25 cellular contexts compared by ENCODE assay signal in the genomic region with DNA sequence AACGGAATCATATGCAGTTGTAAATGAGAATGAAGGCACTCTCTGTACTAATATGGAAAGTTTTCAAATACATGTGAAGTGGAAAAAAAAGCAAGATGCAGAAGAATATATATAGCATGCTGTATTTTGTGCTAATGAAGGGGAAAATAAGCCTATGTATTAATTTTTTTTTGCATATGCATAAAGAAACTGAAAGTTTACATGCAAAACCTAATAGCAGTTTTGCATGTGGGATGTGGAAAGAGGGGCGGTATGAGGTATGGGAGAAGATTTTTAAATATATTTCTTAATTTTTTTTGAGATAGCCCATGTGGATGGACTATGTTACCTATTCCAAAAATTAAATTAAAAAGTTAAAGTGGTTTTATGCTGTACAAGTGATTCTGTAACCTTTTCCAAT.
"Had no signal": no experiment of that assay in that cellular context is flagged by ENCODE, and none has a peak within 500 bp of the region (broad histone marks: within the 10 kb centered on the region; RNA-seq: fewer than 3 reads in every experiment).

No MANE protein-coding gene starts in this region.

- H3K27ac ChIP-seq: body of pancreas, cardiac muscle cell, foreskin keratinocyte, lower lobe of right lung, neutrophil, ovary, prostate gland, thoracic aorta, vagina had no signal

- H3K36me3 ChIP-seq: cardiac muscle cell, lower lobe of right lung, neutrophil, ovary, prostate gland, thoracic aorta, vagina had no signal

- H3K4me1 ChIP-seq: body of pancreas, foreskin keratinocyte, lower lobe of right lung, prostate gland, vagina had no signal

- H3K27me3 ChIP-seq: body of pancreas, cardiac muscle cell, foreskin keratinocyte, ovary, vagina had no signal

- DNase-seq: activated CD4-positive, alpha-beta memory T cell treated with anti-CD3 and anti-CD28 coated beads, Interleukin-2, amount 10 ng/mL, durations not matched to agents 7 days and 5 days; activated CD4-positive, alpha-beta T cell treated with anti-CD3 and anti-CD28 coated beads, Interleukin-2, amount 10 ng/mL, durations not matched to agents 24 days and 14 days; activated effector memory CD4-positive, alpha-beta T cell treated with Interleukin-2 at 50 U/mL for 16 hours; activated naive CD4-positive, alpha-beta T cell treated with anti-CD3 and anti-CD28 coated beads for 36 hours; activated T-cell treated with anti-CD3 and anti-CD28 coated beads, Interleukin-2, amount 50 U/mL, for 72 hours; anterior cingulate cortex; body of pancreas; dermis blood vessel endothelial cell; effector memory CD4-positive, alpha-beta T cell; foreskin keratinocyte; kidney; lower lobe of right lung; ovary; stimulated activated CD4-positive, alpha-beta T cell treated with anti-CD3 and anti-CD28 coated beads, Interleukin-2, amount 100 ng/mL, for 48 hours; stimulated activated CD8-positive, alpha-beta memory T cell treated with anti-CD3 and anti-CD28 coated beads, Interleukin-4, amount 100 ng/mL, for 48 hours; stimulated activated naive CD4-positive, alpha-beta T cell had no signal

- H3K27me3 Mint-ChIP-seq: type B pancreatic cell had no signal

- H3K4me3 Mint-ChIP-seq: activated CD4-positive, alpha-beta memory T cell treated with anti-CD3 and anti-CD28 coated beads, Interleukin-2, amount 10 ng/mL, durations not matched to agents 7 days and 5 days; activated CD4-positive, alpha-beta T cell treated with anti-CD3 and anti-CD28 coated beads, Interleukin-2, amount 10 ng/mL, durations not matched to agents 24 days and 14 days; activated naive CD4-positive, alpha-beta T cell treated with anti-CD3 and anti-CD28 coated beads for 36 hours; activated T-cell treated with anti-CD3 and anti-CD28 coated beads, Interleukin-2, amount 50 U/mL, for 72 hours; nephron; type B pancreatic cell had no signal

- H3K9me3 ChIP-seq: body of pancreas, lower lobe of right lung, neutrophil, ovary, prostate gland, thoracic aorta, vagina had no signal

- H3K4me3 ChIP-seq: body of pancreas, cardiac muscle cell, lower lobe of right lung, ovary, prostate gland, thoracic aorta, vagina had no signal

- H3K27ac Mint-ChIP-seq: activated naive CD4-positive, alpha-beta T cell treated with anti-CD3 and anti-CD28 coated beads for 36 hours; activated T-cell treated with anti-CD3 and anti-CD28 coated beads, Interleukin-2, amount 50 U/mL, for 72 hours; nephron; type B pancreatic cell had no signal

- ATAC-seq: activated CD4-positive, CD25-positive, alpha-beta regulatory T cell treated with anti-CD3 and anti-CD28 coated beads, Interleukin-2, amount 50 U/mL, for 24 hours; activated T-cell treated with anti-CD3 and anti-CD28 coated beads, Interleukin-2, amount 50 U/mL, for 72 hours; body of pancreas; foreskin keratinocyte; left lobe of liver; lower lobe of right lung had no signal

- H3K9me3 Mint-ChIP-seq: activated naive CD4-positive, alpha-beta T cell treated with anti-CD3 and anti-CD28 coated beads for 36 hours; nephron; type B pancreatic cell had no signal
